ENCODE assay signal across 23 cellular contexts in the genomic region with DNA sequence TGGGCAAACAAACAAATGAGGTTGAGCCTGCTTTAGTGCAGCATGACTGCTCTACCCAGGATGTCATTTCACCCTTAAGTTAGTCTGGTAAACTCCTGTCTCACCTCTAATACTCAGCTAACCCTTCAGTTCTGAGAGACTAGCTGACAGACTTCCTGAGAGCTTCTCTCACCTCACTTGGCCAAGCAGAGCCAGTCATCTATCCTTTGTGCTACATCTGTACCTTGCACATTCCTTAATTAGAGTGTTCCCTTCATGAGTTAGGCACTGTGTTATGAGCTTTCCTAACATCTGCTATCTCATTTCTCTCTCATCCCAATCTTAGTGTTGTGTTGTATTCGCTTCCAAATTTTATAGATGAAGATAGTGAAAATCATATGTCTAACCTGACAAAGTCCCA.
DNase-seq lines count a peak whose midpoint lies in the region; FAIRE-seq and TF ChIP-seq lines count a peak whose summit lies in the region.
"Had no signal": no experiment of that assay in that cellular context is flagged by ENCODE, and none has a peak within 500 bp of the region (broad histone marks: within the 10 kb centered on the region; RNA-seq: fewer than 3 reads in every experiment).

No MANE protein-coding gene starts in this region.

- FAIRE-seq in D721Med (lab: Jason Lieb, UNC) = peak; percentile 75
- FAIRE-seq: A204.1, A549 had no signal

- DNase-seq in D721Med (ENCODE audit: insufficient read length, low spot score) = no peak
- no peak for DNase-seq in activated naive CD4-positive, alpha-beta T cell (lab: John Stamatoyannopoulos, UW)
- DNase-seq: 8988T; ACHN; AML-193; BE2C; C1 segment of cervical spinal cord; Caco-2; Calu3; CD4-positive, alpha-beta memory T cell; CD4-positive, alpha-beta T cell; CD4-positive, CD25-positive, alpha-beta regulatory T cell; CD8-positive, alpha-beta memory T cell; CD8-positive, alpha-beta T cell; COR-L47; DMS 273 treated with DMSO at 0.1 percent for 48 hours; DMS153; DMS79; DMS79 treated with DMSO at 0.1 percent for 48 hours; DND-41; EL had no signal

- no peak for TF ChIP-seq CTCF in D721Med (IDR thresholded peaks at IDR 0.05; ENCODE audit: insufficient read depth, missing control alignments)
